ENCODE assay signal across 8 cellular contexts in genomic region chr3:56988874-56989433, GRCh38.
A peak's percentile ranks its signal among the peaks of the same experiment; 100 is the strongest.
DNase-seq lines count a peak whose midpoint lies in the region; ATAC-seq and TF ChIP-seq lines count a peak whose summit lies in the region.

No MANE protein-coding gene starts in this region.

- POLR2A ChIA-PET in activated CD4-positive, alpha-beta memory T cell treated with anti-CD3 and anti-CD28 coated beads, Interleukin-2, amount 10 ng/mL, durations not matched to agents 7 days and 5 days (lab: Charles Lee): interaction anchor here (0.7 to 5.1 kb wide), 4 partner anchors 16 to 286 kb away, joined by 3 to 30 read pairs (median 10); partner anchors contain the start of gene ARHGEF3

- DNase-seq in NCI-H82 (lab: John Stamatoyannopoulos, UW): peak; percentile 85
- peak; percentile 69 for DNase-seq in activated CD4-positive, alpha-beta memory T cell treated with anti-CD3 and anti-CD28 coated beads, Interleukin-2, amount 10 ng/mL, durations not matched to agents 7 days and 5 days
- peak; percentile 54 for DNase-seq in effector CD8-positive, alpha-beta T cell (lab: John Stamatoyannopoulos, UW)
- DNase-seq in medulla oblongata (ENCODE audit: extremely low spot score): peak; percentile 96
- DNase-seq in stimulated activated CD8-positive, alpha-beta memory T cell treated with anti-CD3 and anti-CD28 coated beads, Interleukin-15, amount 100 ng/mL, for 1 hour (ENCODE audit: low read depth): peak; percentile 54

- CTCF ChIA-PET in activated CD4-positive, alpha-beta memory T cell treated with anti-CD3 and anti-CD28 coated beads, Interleukin-2, amount 10 ng/mL, durations not matched to agents 7 days and 5 days (lab: Charles Lee): interaction anchor here (0.6 to 8.9 kb wide), 34 partner anchors 9 to 294 kb away, joined by 3 to 182 read pairs (median 5); partner anchors contain the start of gene ARHGEF3

- peaks cover 14% of the 10 kb centered on the region for H3K4me1 Mint-ChIP-seq in activated CD4-positive, alpha-beta memory T cell treated with anti-CD3 and anti-CD28 coated beads, Interleukin-2, amount 10 ng/mL, durations not matched to agents 7 days and 5 days

- H3K27ac ChIP-seq in C4-2B: no peak overlapping the region

- H3K27me3 Mint-ChIP-seq in activated CD4-positive, alpha-beta memory T cell treated with anti-CD3 and anti-CD28 coated beads, Interleukin-2, amount 10 ng/mL, durations not matched to agents 7 days and 5 days: peaks cover 16% of the 10 kb centered on the region

- no peaks in the 10 kb centered on the region for H3K9me3 Mint-ChIP-seq in activated CD4-positive, alpha-beta memory T cell treated with anti-CD3 and anti-CD28 coated beads, Interleukin-2, amount 10 ng/mL, durations not matched to agents 7 days and 5 days

- ATAC-seq in HG02642 (IDR thresholded peaks at IDR 0.05; ENCODE audit: poor library complexity, unreplicated experiment): peak; percentile 56
- no peak for ATAC-seq in GM18517 (IDR thresholded peaks at IDR 0.05; ENCODE audit: unreplicated experiment)

- no peaks in the 10 kb centered on the region for H3K36me3 Mint-ChIP-seq in activated CD4-positive, alpha-beta memory T cell treated with anti-CD3 and anti-CD28 coated beads, Interleukin-2, amount 10 ng/mL, durations not matched to agents 7 days and 5 days (ENCODE audit: low read depth)

- H3K27ac Mint-ChIP-seq in activated CD4-positive, alpha-beta memory T cell treated with anti-CD3 and anti-CD28 coated beads, Interleukin-2, amount 10 ng/mL, durations not matched to agents 7 days and 5 days: no peak overlapping the region

- H3K4me3 Mint-ChIP-seq in activated CD4-positive, alpha-beta memory T cell treated with anti-CD3 and anti-CD28 coated beads, Interleukin-2, amount 10 ng/mL, durations not matched to agents 7 days and 5 days: no peak overlapping the region

- TF ChIP-seq CTCF in C4-2B (conservative IDR thresholded peaks at IDR 0.05): peak; percentile 83
